In the genomic region with DNA sequence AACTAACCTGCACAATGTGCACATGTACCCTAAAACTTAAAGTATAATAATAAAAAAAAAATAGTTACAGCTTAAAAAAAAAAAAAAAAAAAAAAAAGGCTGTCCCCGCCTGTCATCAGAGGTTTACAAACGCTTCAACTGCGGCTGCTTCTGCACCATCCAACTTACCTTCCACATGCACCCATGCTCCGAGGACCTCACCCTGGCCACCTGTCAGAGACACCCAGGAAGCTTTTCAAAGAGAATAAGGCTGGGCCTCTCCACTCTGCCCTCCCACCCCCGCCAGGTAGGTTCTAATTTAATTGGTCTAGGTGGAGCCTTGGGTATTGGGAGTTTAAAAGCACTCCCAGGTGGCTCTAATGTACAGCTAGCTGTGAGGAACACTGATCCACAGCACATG, we compare ENCODE assay signal across 35 cellular contexts.
DNase-seq lines count a peak whose midpoint lies in the region; ATAC-seq, FAIRE-seq and TF ChIP-seq lines count a peak whose summit lies in the region.
"Had no signal": no experiment of that assay in that cellular context is flagged by ENCODE, and none has a peak within 500 bp of the region (broad histone marks: within the 10 kb centered on the region; RNA-seq: fewer than 3 reads in every experiment).

No MANE protein-coding gene starts in this region.

- H3K4me3 ChIP-seq in HepG2 (replicated peaks in 1 of 3; ENCODE audit: insufficient read depth in 1 of 3, low read depth in 2 of 3, low read length in 3 of 3), result no peak overlapping the region
- H3K4me3 ChIP-seq in mucosa of descending colon, result no peak overlapping the region
- H3K4me3 ChIP-seq: A549; BLaER1; BLaER1 treated with 17β-estradiol and CSF1 and Interleukin-3, amounts not matched to agents 10 nM and 100 nM had no signal

- CTCF ChIA-PET in HepG2 (lab: Yijun Ruan, JAX; ENCODE audit: low intra/inter-chr PET ratio, low total read pairs), result no interaction called here

- H3K4me3 Mint-ChIP-seq in chondrocyte (ENCODE audit: unreplicated experiment), result no peak overlapping the region
- H3K4me3 Mint-ChIP-seq: B cell; CD14-positive monocyte; CD4-positive, alpha-beta memory T cell; CD4-positive, alpha-beta T cell; CD4-positive, CD25-positive, alpha-beta regulatory T cell; CD8-positive, alpha-beta memory T cell; CD8-positive, alpha-beta T cell had no signal

- H3K27ac ChIP-seq in HepG2 (ENCODE audit: extremely low read length, insufficient read depth, low read length), result no peak overlapping the region
- H3K27ac ChIP-seq: 22Rv1; A549; BLaER1; BLaER1 treated with 17β-estradiol and CSF1 and Interleukin-3, amounts not matched to agents 10 nM and 100 nM; C4-2B had no signal

- no peaks in the 10 kb centered on the region for H3K27me3 ChIP-seq in HepG2 (ENCODE audit: control insufficient read depth in 1 of 2, insufficient read depth in 2 of 2, low read length in 2 of 2)
- H3K27me3 ChIP-seq: BE2C; BLaER1; BLaER1 treated with 17β-estradiol and CSF1 and Interleukin-3, amounts not matched to agents 10 nM and 100 nM had no signal

- ATAC-seq in HepG2 (no peak), mucosa of descending colon (no peak), HG02798 (IDR thresholded peaks at IDR 0.05; ENCODE audit: poor library complexity, unreplicated experiment) (no peak)
- ATAC-seq: A549; CD8-positive, alpha-beta T cell had no signal

- H3K4me1 Mint-ChIP-seq in chondrocyte (ENCODE audit: low read depth), result no peaks in the 10 kb centered on the region
- H3K4me1 Mint-ChIP-seq: CD14-positive monocyte; CD4-positive, alpha-beta memory T cell; CD4-positive, CD25-positive, alpha-beta regulatory T cell; CD8-positive, alpha-beta memory T cell had no signal

- H4K20me1 ChIP-seq in HepG2 (ENCODE audit: insufficient read depth, low read length), result no peaks in the 10 kb centered on the region
- H4K20me1 ChIP-seq: BLaER1; BLaER1 treated with 17β-estradiol and CSF1 and Interleukin-3, amounts not matched to agents 10 nM and 100 nM had no signal

- TF ChIP-seq EP300 in HepG2 (IDR thresholded peaks at IDR 0.05; ENCODE audit: low read depth in 2 of 2, low read length in 2 of 2) (no peak), HepG2 (CRISPR knock-in tag; IDR thresholded peaks at IDR 0.05; ENCODE audit: borderline replicate concordance) (no peak)

- no peak for TF ChIP-seq CTCF in chondrocyte (IDR thresholded peaks at IDR 0.05)
- no peak for TF ChIP-seq CTCF in HepG2 (CRISPR knock-in tag; IDR thresholded peaks at IDR 0.05)
- TF ChIP-seq CTCF in mucosa of descending colon (IDR thresholded peaks at IDR 0.05), result no peak

- no TSS peak for BruUV-seq in HepG2 (replicated peaks; lab: Mats Ljungman, UMichigan)

- H3K27me3 Mint-ChIP-seq in chondrocyte (ENCODE audit: low read depth), result peaks cover 10% of the 10 kb centered on the region

- H2AFZ ChIP-seq in HepG2 (ENCODE audit: low read length), result no peak overlapping the region

- in situ Hi-C loops in HepG2 (cut with HindIII; ENCODE audit: extremely low pct_ligation_motif_present, low pct_unique_long_range_greater_than_20kb), result no loop called here

- no peak overlapping the region for H3K27ac Mint-ChIP-seq in chondrocyte (ENCODE audit: unreplicated experiment)
- H3K27ac Mint-ChIP-seq: B cell; CD4-positive, alpha-beta memory T cell; CD4-positive, alpha-beta T cell; CD4-positive, CD25-positive, alpha-beta regulatory T cell; CD8-positive, alpha-beta memory T cell; CD8-positive, alpha-beta T cell had no signal

- POLR2A ChIA-PET in HepG2 (lab: Yijun Ruan, JAX), result no interaction called here

- 0 out of 2 replicates have a peak overlapping the region, but pooled peaks have one; percentile 6 for H3K4me2 ChIP-seq in HepG2 (ENCODE audit: low read depth, low read length)
- H3K4me2 ChIP-seq: A549; BLaER1; BLaER1 treated with 17β-estradiol and CSF1 and Interleukin-3, amounts not matched to agents 10 nM and 100 nM had no signal

- DNase-seq in activated CD8-positive, alpha-beta memory T cell treated with anti-CD3 and anti-CD28 coated beads, Interleukin-2, amount 50 U/mL, for 48 hours, result peak; percentile 10
- no peak for DNase-seq in activated CD8-positive, alpha-beta memory T cell treated with anti-CD3 and anti-CD28 coated beads for 24 hours
- DNase-seq in chondrocyte (ENCODE audit: low spot score), result peak; percentile 27
- no peak for DNase-seq in HepG2 (ENCODE audit: low spot score)
- no peak for DNase-seq in mucosa of descending colon
- DNase-seq: 8988T; ACHN; AML-193; BE2C; C1 segment of cervical spinal cord; Caco-2; Calu3; CD4-positive, alpha-beta memory T cell; CD4-positive, alpha-beta T cell; CD4-positive, CD25-positive, alpha-beta regulatory T cell; CD8-positive, alpha-beta memory T cell; CD8-positive, alpha-beta T cell; COR-L47; DMS 273 treated with DMSO at 0.1 percent for 48 hours; DMS153; DMS53; DMS79; DMS79 treated with DMSO at 0.1 percent for 48 hours; DND-41; EL had no signal

- H3K36me3 ChIP-seq in HepG2 (replicated peaks in 1 of 2; ENCODE audit: control insufficient read depth in 1 of 2, insufficient read depth in 2 of 2, low read length in 2 of 2), result no peaks in the 10 kb centered on the region
- no peaks in the 10 kb centered on the region for H3K36me3 ChIP-seq in mucosa of descending colon (ENCODE audit: low read depth)
- H3K36me3 ChIP-seq: BE2C; BLaER1; BLaER1 treated with 17β-estradiol and CSF1 and Interleukin-3, amounts not matched to agents 10 nM and 100 nM had no signal

- H3K9me3 ChIP-seq in HepG2 (ENCODE audit: low read length) (no peaks in the 10 kb centered on the region), mucosa of descending colon (no peaks in the 10 kb centered on the region)
- H3K9me3 ChIP-seq: A549; BE2C; BLaER1; BLaER1 treated with 17β-estradiol and CSF1 and Interleukin-3, amounts not matched to agents 10 nM and 100 nM; Caco-2 had no signal

- intact Hi-C loops in HepG2 (cut with micrococcal nuclease; ENCODE audit: unreplicated experiment), result no loop called here
- intact Hi-C loops in mucosa of descending colon (cut with DNase I, micrococcal nuclease), result no loop called here

- H3K79me2 ChIP-seq in HepG2 (ENCODE audit: insufficient read depth, low read length), result no peaks in the 10 kb centered on the region

- H3K9ac ChIP-seq in HepG2 (ENCODE audit: insufficient read depth, low read depth, low read length), result no peak overlapping the region
- H3K9ac ChIP-seq: BLaER1; BLaER1 treated with 17β-estradiol and CSF1 and Interleukin-3, amounts not matched to agents 10 nM and 100 nM had no signal

- FAIRE-seq in HepG2 (lab: Jason Lieb, UNC), result no peak
- FAIRE-seq: A204.1, A549, D721Med had no signal

- WGBS in HepG2 (ENCODE audit: low lambda C conversion rate), result 64% methylated on average over 5 of the region's 5 CpGs

- TF ChIP-seq RAD21 in HepG2 (CRISPR knock-in tag; IDR thresholded peaks at IDR 0.05), result no peak

- no peaks in the 10 kb centered on the region for H3K9me3 Mint-ChIP-seq in chondrocyte (ENCODE audit: low read depth)
- H3K9me3 Mint-ChIP-seq: CD8-positive, alpha-beta T cell had no signal

- TF ChIP-seq POLR2A in HepG2 (IDR thresholded peaks at IDR 0.05; ENCODE audit: insufficient read depth in 1 of 2, low read depth in 2 of 2, low read length in 2 of 2), result no peak

- H3K36me3 Mint-ChIP-seq in chondrocyte (ENCODE audit: low read depth), result no peaks in the 10 kb centered on the region
- H3K36me3 Mint-ChIP-seq: CD14-positive monocyte; CD4-positive, alpha-beta memory T cell; CD4-positive, CD25-positive, alpha-beta regulatory T cell; CD8-positive, alpha-beta T cell had no signal

- peaks cover 45% of the 10 kb centered on the region for H3K4me1 ChIP-seq in HepG2 (ENCODE audit: insufficient read depth, low read length)
- H3K4me1 ChIP-seq in mucosa of descending colon (ENCODE audit: low read depth), result no peaks in the 10 kb centered on the region
- H3K4me1 ChIP-seq: A549, BE2C had no signal

TF ChIP-seq in HepG2, 621 proteins besides CTCF, POLR2A, EP300 and RAD21 (continues in another document):
- no peak for TF ChIP-seq THYN1 (CRISPR knock-in tag; IDR thresholded peaks at IDR 0.05; ENCODE audit: borderline replicate concordance, low read depth)
- TF ChIP-seq, protein P1, sequence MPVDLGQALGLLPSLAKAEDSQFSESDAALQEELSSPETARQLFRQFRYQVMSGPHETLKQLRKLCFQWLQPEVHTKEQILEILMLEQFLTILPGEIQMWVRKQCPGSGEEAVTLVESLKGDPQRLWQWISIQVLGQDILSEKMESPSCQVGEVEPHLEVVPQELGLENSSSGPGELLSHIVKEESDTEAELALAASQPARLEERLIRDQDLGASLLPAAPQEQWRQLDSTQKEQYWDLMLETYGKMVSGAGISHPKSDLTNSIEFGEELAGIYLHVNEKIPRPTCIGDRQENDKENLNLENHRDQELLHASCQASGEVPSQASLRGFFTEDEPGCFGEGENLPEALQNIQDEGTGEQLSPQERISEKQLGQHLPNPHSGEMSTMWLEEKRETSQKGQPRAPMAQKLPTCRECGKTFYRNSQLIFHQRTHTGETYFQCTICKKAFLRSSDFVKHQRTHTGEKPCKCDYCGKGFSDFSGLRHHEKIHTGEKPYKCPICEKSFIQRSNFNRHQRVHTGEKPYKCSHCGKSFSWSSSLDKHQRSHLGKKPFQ (CRISPR knock-in tag; IDR thresholded peaks at IDR 0.05; ENCODE audit: insufficient replicate concordance), result no peak
- TF ChIP-seq MAF1 (CRISPR knock-in tag; IDR thresholded peaks at IDR 0.05; ENCODE audit: borderline replicate concordance), result no peak
- no peak for TF ChIP-seq ZNF703 (CRISPR knock-in tag; IDR thresholded peaks at IDR 0.05; ENCODE audit: borderline replicate concordance)
- no peak for TF ChIP-seq SMC3 (IDR thresholded peaks at IDR 0.05; ENCODE audit: low read length)
- no peak for TF ChIP-seq ZNF432 (CRISPR knock-in tag; IDR thresholded peaks at IDR 0.05; ENCODE audit: borderline replicate concordance)
- TF ChIP-seq, protein P2, sequence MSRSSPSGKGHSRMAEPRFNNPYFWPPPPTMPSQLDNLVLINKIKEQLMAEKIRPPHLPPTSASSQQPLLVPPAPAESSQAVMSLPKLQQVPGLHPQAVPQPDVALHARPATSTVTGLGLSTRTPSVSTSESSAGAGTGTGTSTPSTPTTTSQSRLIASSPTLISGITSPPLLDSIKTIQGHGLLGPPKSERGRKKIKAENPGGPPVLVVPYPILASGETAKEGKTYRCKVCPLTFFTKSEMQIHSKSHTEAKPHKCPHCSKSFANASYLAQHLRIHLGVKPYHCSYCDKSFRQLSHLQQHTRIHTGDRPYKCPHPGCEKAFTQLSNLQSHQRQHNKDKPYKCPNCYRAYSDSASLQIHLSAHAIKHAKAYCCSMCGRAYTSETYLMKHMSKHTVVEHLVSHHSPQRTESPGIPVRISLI (CRISPR knock-in tag; IDR thresholded peaks at IDR 0.05; ENCODE audit: borderline replicate concordance), result no peak
- TF ChIP-seq LCORL (IDR thresholded peaks at IDR 0.05), result no peak
- no peak for TF ChIP-seq LCORL (CRISPR knock-in tag; IDR thresholded peaks at IDR 0.05)
- no peak for TF ChIP-seq ZFP36L2 (CRISPR knock-in tag; IDR thresholded peaks at IDR 0.05)
- no peak for TF ChIP-seq RCOR2 (CRISPR knock-in tag; IDR thresholded peaks at IDR 0.05)

Comparison
In these comparisons a context has a peak if more than half of its experiments do, and no peak if none do; other contexts are left out.
1. DNase-seq: peak in activated CD8-positive, alpha-beta memory T cell treated with anti-CD3 and anti-CD28 coated beads, Interleukin-2, amount 50 U/mL, for 48 hours (single experiment) and chondrocyte (single experiment); none in activated CD8-positive, alpha-beta memory T cell treated with anti-CD3 and anti-CD28 coated beads for 24 hours (single experiment), HepG2 (single experiment) and mucosa of descending colon (0 of 3).